In genomic region chr10:93096901-93097300, GRCh38 we compare ENCODE assay signal across 33 cellular contexts. TPM values are rescaled to one million over a fixed set of nuclear protein-coding genes. Genes with fewer than 3 reads are reported as not detected.
"Had no signal": no experiment of that assay in that cellular context is flagged by ENCODE, and none has a peak within 500 bp of the region (broad histone marks: within the 10 kb centered on the region; RNA-seq: fewer than 3 reads in every experiment).

No MANE protein-coding gene starts in this region.

- ATAC-seq: activated CD4-positive, alpha-beta T cell treated with anti-CD3 and anti-CD28 coated beads for 36 hours; effector memory CD8-positive, alpha-beta T cell; heart left ventricle; left lobe of liver; lower lobe of right lung; natural killer cell; right lobe of liver; stimulated activated naive CD8-positive, alpha-beta T cell treated with anti-CD3 and anti-CD28 coated beads, Interleukin-15, amount 100 ng/mL, for 72 hours had no signal

- DNase-seq: activated CD4-positive, alpha-beta T cell treated with anti-CD3 and anti-CD28 coated beads for 36 hours; activated CD4-positive, alpha-beta T cell treated with anti-CD3 and anti-CD28 coated beads, Interleukin-2, amount 50 U/mL, for 48 hours; activated CD4-positive, CD25-positive, alpha-beta regulatory T cell; activated CD8-positive, alpha-beta memory T cell treated with anti-CD3 and anti-CD28 coated beads, Interleukin-2, amount 50 U/mL, for 48 hours; activated gamma-delta T cell; activated naive CD4-positive, alpha-beta T cell treated with anti-CD3 and anti-CD28 coated beads, Interleukin-2, amount 10 ng/mL, durations not matched to agents 7 days and 5 days; activated naive CD8-positive, alpha-beta T cell treated with anti-CD3 and anti-CD28 coated beads, Interleukin-2, amount 10 ng/mL, durations not matched to agents 7 days and 5 days; activated T-cell treated with anti-CD3 and anti-CD28 coated beads, Interleukin-2, amount 50 U/mL, for 24 hours; brain microvascular endothelial cell; cortex of kidney; effector memory CD8-positive, alpha-beta T cell; foreskin fibroblast; heart left ventricle; kidney glomerular epithelial cell; lower lobe of right lung; mesenchymal stem cell; natural killer cell; occipital lobe; right lobe of liver; stimulated activated CD4-positive, alpha-beta T cell treated with anti-CD3 and anti-CD28 coated beads, Interleukin-12 subunit alpha, Interleukin-12 subunit beta, amount 100 ng/mL, for 4 hours; stimulated activated CD4-positive, alpha-beta T cell treated with anti-CD3 and anti-CD28 coated beads, Interleukin-4, amount 100 ng/mL, for 1 hour; stimulated activated naive CD8-positive, alpha-beta T cell treated with anti-CD3 and anti-CD28 coated beads, Interleukin-15, amount 100 ng/mL, for 72 hours; substantia nigra; T-helper 1 cell had no signal

- H3K4me1 ChIP-seq: heart left ventricle, lower lobe of right lung, neural progenitor cell, right lobe of liver, upper lobe of left lung, vagina had no signal

- H3K9me3 ChIP-seq: heart left ventricle, lower lobe of right lung, right lobe of liver, upper lobe of left lung, vagina had no signal

- H3K9ac ChIP-seq: neural progenitor cell had no signal

- H3K27ac ChIP-seq: brain microvascular endothelial cell, heart left ventricle, lower lobe of right lung, neural progenitor cell, right lobe of liver, upper lobe of left lung, vagina had no signal

- H3K4me1 Mint-ChIP-seq: activated CD4-positive, alpha-beta T cell treated with anti-CD3 and anti-CD28 coated beads for 36 hours; activated naive CD4-positive, alpha-beta T cell treated with anti-CD3 and anti-CD28 coated beads, Interleukin-2, amount 10 ng/mL, durations not matched to agents 7 days and 5 days; activated naive CD8-positive, alpha-beta T cell treated with anti-CD3 and anti-CD28 coated beads, Interleukin-2, amount 10 ng/mL, durations not matched to agents 7 days and 5 days; natural killer cell; neural progenitor cell; stimulated activated naive CD8-positive, alpha-beta T cell treated with anti-CD3 and anti-CD28 coated beads, Interleukin-15, amount 100 ng/mL, for 72 hours had no signal

- H3K9me3 Mint-ChIP-seq: activated naive CD4-positive, alpha-beta T cell treated with anti-CD3 and anti-CD28 coated beads, Interleukin-2, amount 10 ng/mL, durations not matched to agents 7 days and 5 days; activated naive CD8-positive, alpha-beta T cell treated with anti-CD3 and anti-CD28 coated beads, Interleukin-2, amount 10 ng/mL, durations not matched to agents 7 days and 5 days; activated T-cell treated with anti-CD3 and anti-CD28 coated beads, Interleukin-2, amount 50 U/mL, for 24 hours; effector memory CD8-positive, alpha-beta T cell; natural killer cell; stimulated activated naive CD8-positive, alpha-beta T cell treated with anti-CD3 and anti-CD28 coated beads, Interleukin-15, amount 100 ng/mL, for 72 hours had no signal

- H3K27me3 ChIP-seq: brain microvascular endothelial cell, neural progenitor cell, right lobe of liver, upper lobe of left lung, vagina had no signal

- H3K36me3 Mint-ChIP-seq: activated naive CD4-positive, alpha-beta T cell treated with anti-CD3 and anti-CD28 coated beads, Interleukin-2, amount 10 ng/mL, durations not matched to agents 7 days and 5 days; activated naive CD8-positive, alpha-beta T cell treated with anti-CD3 and anti-CD28 coated beads, Interleukin-2, amount 10 ng/mL, durations not matched to agents 7 days and 5 days; natural killer cell; neural progenitor cell had no signal

- H3K4me3 Mint-ChIP-seq: activated CD4-positive, alpha-beta T cell treated with anti-CD3 and anti-CD28 coated beads for 36 hours; activated naive CD4-positive, alpha-beta T cell treated with anti-CD3 and anti-CD28 coated beads, Interleukin-2, amount 10 ng/mL, durations not matched to agents 7 days and 5 days; activated naive CD8-positive, alpha-beta T cell treated with anti-CD3 and anti-CD28 coated beads, Interleukin-2, amount 10 ng/mL, durations not matched to agents 7 days and 5 days; activated T-cell treated with anti-CD3 and anti-CD28 coated beads, Interleukin-2, amount 50 U/mL, for 24 hours; effector memory CD8-positive, alpha-beta T cell; natural killer cell; neural progenitor cell; stimulated activated naive CD8-positive, alpha-beta T cell treated with anti-CD3 and anti-CD28 coated beads, Interleukin-15, amount 100 ng/mL, for 72 hours had no signal

- H3K27ac Mint-ChIP-seq: activated CD4-positive, alpha-beta T cell treated with anti-CD3 and anti-CD28 coated beads for 36 hours; activated naive CD4-positive, alpha-beta T cell treated with anti-CD3 and anti-CD28 coated beads, Interleukin-2, amount 10 ng/mL, durations not matched to agents 7 days and 5 days; activated naive CD8-positive, alpha-beta T cell treated with anti-CD3 and anti-CD28 coated beads, Interleukin-2, amount 10 ng/mL, durations not matched to agents 7 days and 5 days; activated T-cell treated with anti-CD3 and anti-CD28 coated beads, Interleukin-2, amount 50 U/mL, for 24 hours; effector memory CD8-positive, alpha-beta T cell; natural killer cell; neural progenitor cell; stimulated activated naive CD8-positive, alpha-beta T cell treated with anti-CD3 and anti-CD28 coated beads, Interleukin-15, amount 100 ng/mL, for 72 hours had no signal

- H3K36me3 ChIP-seq: brain microvascular endothelial cell, heart left ventricle, lower lobe of right lung, neural progenitor cell, right lobe of liver, upper lobe of left lung, vagina had no signal

- H3K27me3 Mint-ChIP-seq: activated CD4-positive, alpha-beta T cell treated with anti-CD3 and anti-CD28 coated beads for 36 hours; activated naive CD8-positive, alpha-beta T cell treated with anti-CD3 and anti-CD28 coated beads, Interleukin-2, amount 10 ng/mL, durations not matched to agents 7 days and 5 days had no signal

- H3K4me3 ChIP-seq: heart left ventricle, lower lobe of right lung, neural progenitor cell, right lobe of liver, upper lobe of left lung, vagina had no signal

RNA-seq across cellular contexts. Expression of gene CYP26A1, which starts 23.2 kb away (rescaled TPM):
- total RNA-seq: activated CD4-positive, alpha-beta T cell treated with anti-CD3 and anti-CD28 coated beads for 36 hours; activated CD8-positive, alpha-beta memory T cell treated with anti-CD3 and anti-CD28 coated beads for 36 hours; cardiac septum; heart left ventricle; lower lobe of right lung; mononuclear cell; natural killer cell; upper lobe of left lung; vagina had no signal

RNA-seq across cellular contexts. Expression of gene CYP26C1, which starts 36.3 kb away (rescaled TPM):
- total RNA-seq: astrocyte, cardiac septum, mononuclear cell, skeletal muscle tissue, vagina had no signal
